Comparison of ENCODE assay signal across 26 cellular contexts in the genomic region with DNA sequence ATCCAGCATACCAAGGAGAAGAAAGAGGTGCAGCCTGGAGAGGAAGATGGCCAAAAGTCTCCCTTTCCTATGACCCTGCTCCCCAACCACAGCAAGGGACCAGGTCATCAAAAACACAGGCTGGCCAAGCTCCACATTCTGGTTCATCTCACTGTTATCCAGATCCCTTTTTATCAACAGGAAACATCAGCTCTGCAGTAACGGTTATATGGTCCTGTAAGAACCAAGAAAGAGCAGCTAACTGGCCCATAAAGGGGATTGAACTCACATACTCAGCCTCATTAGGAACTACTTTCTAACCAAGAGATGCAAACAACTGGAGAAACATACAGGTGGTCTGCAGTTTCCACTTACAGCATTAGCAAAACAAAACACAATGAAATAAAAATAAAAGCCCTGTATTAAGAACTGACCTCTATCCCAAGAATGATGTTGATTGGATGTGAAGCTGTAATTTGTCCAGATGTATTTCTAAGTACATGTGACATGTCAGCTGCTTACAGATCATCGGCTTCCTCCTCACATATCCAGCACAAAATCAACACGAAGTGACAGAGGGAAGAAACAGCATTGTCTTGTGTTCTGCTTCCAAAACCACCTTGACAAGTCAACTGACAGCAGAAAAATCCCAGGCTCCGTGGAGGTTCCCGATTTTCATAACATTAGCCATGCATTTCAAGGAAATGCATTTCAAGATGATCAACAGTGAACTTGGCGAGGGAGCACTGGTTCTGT.
"Had no signal": no experiment of that assay in that cellular context is flagged by ENCODE, and none has a peak within 500 bp of the region (broad histone marks: within the 10 kb centered on the region; RNA-seq: fewer than 3 reads in every experiment).

No MANE protein-coding gene starts in this region.

- ATAC-seq: activated CD8-positive, alpha-beta memory T cell treated with anti-CD3 and anti-CD28 coated beads, Interleukin-2, amount 10 ng/mL, durations not matched to agents 7 days and 5 days; T-cell; WTC11 had no signal

- H3K27me3 ChIP-seq: breast epithelium, MG63, Peyer's patch, SJSA1 had no signal

- H3K36me3 ChIP-seq: breast epithelium, MG63, Peyer's patch, SJSA1 had no signal

- H3K4me1 ChIP-seq: breast epithelium, Peyer's patch had no signal

- H3K27ac ChIP-seq: breast epithelium, KMS-11, Peyer's patch, SJSA1 had no signal

- H3K9me3 ChIP-seq: breast epithelium, MG63, Peyer's patch, SJSA1 had no signal

- H3K4me3 ChIP-seq: breast epithelium, MG63, Peyer's patch, SJSA1 had no signal

- DNase-seq: activated CD4-positive, alpha-beta T cell treated with anti-CD3 and anti-CD28 coated beads for 48 hours; activated CD4-positive, alpha-beta T cell treated with anti-CD3 and anti-CD28 coated beads, Interleukin-2, amount 50 U/mL, for 48 hours; activated CD4-positive, CD25-positive, alpha-beta regulatory T cell treated with anti-CD3 and anti-CD28 coated beads, Interleukin-2, amount 50 U/mL, for 72 hours; activated CD8-positive, alpha-beta memory T cell treated with anti-CD3 and anti-CD28 coated beads, Interleukin-2, amount 10 ng/mL, durations not matched to agents 7 days and 5 days; activated effector memory CD4-positive, alpha-beta T cell treated with Interleukin-2 at 50 U/mL for 16 hours; activated naive CD4-positive, alpha-beta T cell; activated T-cell treated with anti-CD3 and anti-CD28 coated beads, Interleukin-2, amount 50 U/mL, for 24 hours; aorta; caudate nucleus; MG63; MV-4-11; NCI-H1092 treated with DMSO at 0.1 percent for 48 hours; NCI-H1417 treated with DMSO at 0.1 percent for 48 hours; NCI-H1694 treated with DMSO at 0.1 percent for 48 hours; NCI-H2081; NCI-H446; NCI-H524; Peyer's patch; SHP77; T-cell; T-helper 2 cell; T1000 had no signal
